14 cellular contexts compared by ENCODE assay signal in genomic region chr6:139765825-139766285, GRCh38.
DNase-seq lines count a peak whose midpoint lies in the region; ATAC-seq, FAIRE-seq and TF ChIP-seq lines count a peak whose summit lies in the region.
"Had no signal": no experiment of that assay in that cellular context is flagged by ENCODE, and none has a peak within 500 bp of the region (broad histone marks: within the 10 kb centered on the region; RNA-seq: fewer than 3 reads in every experiment).

No MANE protein-coding gene starts in this region.

- H3K27ac ChIP-seq in Panc1 (ENCODE audit: low read length): peak overlapping the region; percentile 86
- no peak overlapping the region for H3K27ac ChIP-seq in pancreas
- no peak overlapping the region for H3K27ac ChIP-seq in aorta (ENCODE audit: low read depth in 1 of 2, low read length in 2 of 2)
- peak overlapping the region in 1 of 2 donors; percentile 93 for H3K27ac ChIP-seq in right atrium auricular region

- POLR2A ChIA-PET in Panc1 (lab: Charles Lee): interaction anchor here (2.8 kb wide), 1 partner anchor 391 kb away, joined by 23 read pairs; the partner anchor contains the start of gene CITED2

- CTCF ChIA-PET in Panc1 (lab: Charles Lee): no interaction called here

- intact Hi-C loops in Panc1 (cut with micrococcal nuclease; ENCODE audit: unreplicated experiment): loop anchor here (2.0 kb wide), 1 partner anchor 395 kb away; no protein-coding TSS in a partner anchor
- intact Hi-C loops in pancreas (cut with DNase I): no loop called here
- intact Hi-C loops in aorta (cut with DNase I): loop anchor here in 1 of 2 donors (10.0 kb wide), 1 partner anchor 391 kb away; the partner anchor contains the start of gene CITED2

- H3K27me3 ChIP-seq in Panc1 (ENCODE audit: control insufficient read depth, insufficient read depth, low read length): no peaks in the 10 kb centered on the region
- no peaks in the 10 kb centered on the region for H3K27me3 ChIP-seq in pancreas
- H3K27me3 ChIP-seq in aorta (ENCODE audit: control insufficient read depth in 1 of 2, insufficient read depth in 2 of 2, low read length in 1 of 2): no peaks in the 10 kb centered on the region
- no peaks in the 10 kb centered on the region for H3K27me3 ChIP-seq in right atrium auricular region
- H3K27me3 ChIP-seq: tibial nerve had no signal

- peaks cover 8% of the 10 kb centered on the region; the same call in 1 of the 2 replicates for H3K9me3 ChIP-seq in Panc1 (ENCODE audit: control insufficient read depth, insufficient read depth, low read depth, low read length)
- no peaks in the 10 kb centered on the region for H3K9me3 ChIP-seq in pancreas
- no peaks in the 10 kb centered on the region for H3K9me3 ChIP-seq in aorta (ENCODE audit: control insufficient read depth, low read length)
- H3K9me3 ChIP-seq in right atrium auricular region: no peaks in the 10 kb centered on the region
- H3K9me3 ChIP-seq: tibial nerve had no signal

- H3K4me1 ChIP-seq in Panc1 (ENCODE audit: control insufficient read depth, insufficient read depth, low read length): peaks cover 43% of the 10 kb centered on the region
- peaks cover 0 to 14% (median 10%) of the 10 kb centered on the region in 3 donors for H3K4me1 ChIP-seq in pancreas
- H3K4me1 ChIP-seq in aorta (ENCODE audit: control insufficient read depth in 1 of 2, insufficient read depth in 2 of 2, low read length in 2 of 2): peaks cover 0 to 2% of the 10 kb centered on the region in 2 donors
- peaks cover 0 to 26% of the 10 kb centered on the region in 2 donors for H3K4me1 ChIP-seq in right atrium auricular region

- FAIRE-seq in pancreas (lab: Jason Lieb, UNC): no peak

- TF ChIP-seq CTCF in Panc1 (IDR thresholded peaks at IDR 0.05) (no peak), pancreas (IDR thresholded peaks at IDR 0.05) (no peak), right atrium auricular region (IDR thresholded peaks at IDR 0.05) (no peak)

- DNase-seq in EL: peak; percentile 83
- DNase-seq in Panc1 (ENCODE audit: low read depth, low spot score): peak; percentile 86
- no peak for DNase-seq in pancreas
- DNase-seq in aorta: no peak
- no peak for DNase-seq in cerebellar nuclear complex (lab: John Stamatoyannopoulos, UW)
- DNase-seq in right atrium auricular region (ENCODE audit: low spot score): no peak
- DNase-seq in NK-92 treated with Interleukin-12 subunit alpha and Interleukin-12 subunit beta, amount 100 ng/mL, for 24 hours (lab: John Stamatoyannopoulos, UW): no peak
- DNase-seq: effector CD8-positive, alpha-beta T cell; GOT3; NCI-H446 treated with DMSO at 0.1 percent for 48 hours; stimulated activated CD4-positive, alpha-beta T cell treated with anti-CD3 and anti-CD28 coated beads, Interleukin-2, amount 100 ng/mL, for 24 hours; T1000 had no signal

- ATAC-seq in Panc1 (peak; percentile 78), esophagus mucosa (peak; percentile 57), pancreas (peak; percentile 79 to 92 (median 86)), aorta (ENCODE audit: low FRiP score) (no peak)

- no peaks in the 10 kb centered on the region; the same call in 1 of the 2 replicates for H3K36me3 ChIP-seq in Panc1 (ENCODE audit: control insufficient read depth, insufficient read depth, low read length)
- H3K36me3 ChIP-seq in pancreas: no peaks in the 10 kb centered on the region
- no peaks in the 10 kb centered on the region for H3K36me3 ChIP-seq in aorta (ENCODE audit: control insufficient read depth in 1 of 2, insufficient read depth in 2 of 2, low read length in 1 of 2)
- H3K36me3 ChIP-seq in right atrium auricular region: no peaks in the 10 kb centered on the region
- H3K36me3 ChIP-seq: tibial nerve had no signal

- no TSS peak for BruUV-seq in Panc1 (replicated peaks; lab: Mats Ljungman, UMichigan)

- in situ Hi-C loops in Panc1 (cut with HindIII; ENCODE audit: low pct_unique_long_range_greater_than_20kb, low sequenced_read_pairs): no loop called here

- 10 to 19% methylated on average over 2 of the region's 2 CpGs for WGBS in pancreas, 2 donors
- 27 to 50% methylated on average over 2 of the region's 2 CpGs for WGBS in aorta, 2 donors

- H3K4me3 ChIP-seq in Panc1 (ENCODE audit: low read depth in 2 of 2, low read length in 2 of 2): no peak overlapping the region
- no peak overlapping the region for H3K4me3 ChIP-seq in pancreas
- H3K4me3 ChIP-seq in aorta (ENCODE audit: low read length in 2 of 2): no peak overlapping the region
- H3K4me3 ChIP-seq in right atrium auricular region: no peak overlapping the region
- H3K4me3 ChIP-seq: tibial nerve had no signal

Comparison
In these comparisons a context has a peak if more than half of its experiments do, and no peak if none do; other contexts are left out.
1. DNase-seq: peak in EL (single experiment) and Panc1 (single experiment); none in pancreas (0 of 6), aorta (0 of 2), cerebellar nuclear complex (0 of 2), right atrium auricular region (single experiment) and NK-92 treated with Interleukin-12 subunit alpha and Interleukin-12 subunit beta, amount 100 ng/mL, for 24 hours (single experiment).